Comparison of ENCODE assay signal across 32 cellular contexts in the genomic region with DNA sequence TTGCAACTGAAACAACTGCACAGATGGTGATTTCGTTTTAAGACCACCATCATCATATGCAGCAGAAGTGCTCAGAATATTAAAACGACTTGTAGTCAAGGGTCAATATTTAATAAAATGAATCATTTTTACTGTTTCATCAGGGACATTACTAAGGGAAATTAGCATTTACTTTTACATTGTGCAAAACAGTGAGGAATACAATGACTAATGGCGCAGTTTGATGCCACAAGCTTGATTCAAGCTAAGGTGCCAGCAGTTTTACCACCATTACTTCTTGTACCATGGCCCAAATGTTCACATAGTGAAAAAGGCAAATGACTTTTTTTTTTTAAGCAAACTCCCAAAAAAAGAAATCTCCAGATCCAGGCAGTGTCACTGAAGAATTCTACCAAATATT.
"Had no signal": no experiment of that assay in that cellular context is flagged by ENCODE, and none has a peak within 500 bp of the region (broad histone marks: within the 10 kb centered on the region; RNA-seq: fewer than 3 reads in every experiment).

No MANE protein-coding gene starts in this region.

- H3K27ac Mint-ChIP-seq: activated B cell treated with CpG ODN at 0.5 μM for 24 hours; activated CD8-positive, alpha-beta T cell treated with anti-CD3 and anti-CD28 coated beads for 36 hours; activated naive CD8-positive, alpha-beta T cell; activated T-helper 17 cell treated with anti-CD3 and anti-CD28 coated beads, Interleukin-2, amount 50 U/mL, for 72 hours; T-helper 17 cell; T-helper 2 cell treated with Interferon-gamma antibody and Interleukin-4, amounts not matched to agents 5 μg/mL and 100 μg/mL, for 36 hours had no signal

- H3K9me3 ChIP-seq: gastrocnemius medialis had no signal

- H3K36me3 ChIP-seq: brain microvascular endothelial cell, gastrocnemius medialis, heart left ventricle, WERI-Rb-1 had no signal

- H3K27me3 ChIP-seq: brain microvascular endothelial cell, foreskin keratinocyte, gastrocnemius medialis, heart left ventricle had no signal

- H3K36me3 Mint-ChIP-seq: activated naive CD8-positive, alpha-beta T cell had no signal

- H3K4me1 ChIP-seq: foreskin keratinocyte, gastrocnemius medialis, heart left ventricle had no signal

- H3K4me3 ChIP-seq: gastrocnemius medialis, heart left ventricle had no signal

- H3K27ac ChIP-seq: brain microvascular endothelial cell, foreskin keratinocyte, gastrocnemius medialis, heart left ventricle, WERI-Rb-1 had no signal

- FAIRE-seq: astrocyte, colon, endometrium, endothelial cell of umbilical vein had no signal

- H3K9me3 Mint-ChIP-seq: activated CD8-positive, alpha-beta T cell treated with anti-CD3 and anti-CD28 coated beads for 36 hours; activated T-helper 17 cell treated with anti-CD3 and anti-CD28 coated beads, Interleukin-2, amount 50 U/mL, for 72 hours; T-helper 2 cell treated with Interferon-gamma antibody and Interleukin-4, amounts not matched to agents 5 μg/mL and 100 μg/mL, for 36 hours had no signal

- H3K4me1 Mint-ChIP-seq: activated B cell treated with CpG ODN at 0.5 μM for 24 hours; activated T-helper 17 cell treated with anti-CD3 and anti-CD28 coated beads, Interleukin-2, amount 50 U/mL, for 72 hours; T-helper 17 cell had no signal

- DNase-seq: activated B cell treated with CpG ODN at 0.5 μM for 24 hours; activated CD4-positive, alpha-beta T cell treated with anti-CD3 and anti-CD28 coated beads for 48 hours; activated CD4-positive, alpha-beta T cell treated with anti-CD3 and anti-CD28 coated beads, Interleukin-2, amount 50 U/mL, for 1 hour; activated CD4-positive, alpha-beta T cell treated with anti-CD3 and anti-CD28 coated beads, Interleukin-2, amount 50 U/mL, for 48 hours; activated CD8-positive, alpha-beta memory T cell treated with anti-CD3 and anti-CD28 coated beads for 24 hours; activated CD8-positive, alpha-beta T cell treated with anti-CD3 and anti-CD28 coated beads for 36 hours; activated effector memory CD4-positive, alpha-beta T cell treated with Interleukin-2 at 50 U/mL for 16 hours; activated gamma-delta T cell treated with Interleukin-2 at 50 U/mL for 16 hours; activated naive CD4-positive, alpha-beta T cell treated with anti-CD3 and anti-CD28 coated beads, Interleukin-2, amount 50 U/mL, for 16 hours; activated naive CD4-positive, alpha-beta T cell treated with Interleukin-2 at 50 U/mL for 16 hours; activated T-cell treated with anti-CD3 and anti-CD28 coated beads, Interleukin-2, amount 50 U/mL, for 4 hours; amniotic stem cell; anterior cingulate cortex; brain microvascular endothelial cell; cortex of kidney; dermis blood vessel endothelial cell; effector CD8-positive, alpha-beta T cell; gastrocnemius medialis; glutamatergic neuron; heart left ventricle; T-helper 17 cell; T1000; WERI-Rb-1 had no signal

- ATAC-seq: activated CD4-positive, CD25-positive, alpha-beta regulatory T cell treated with anti-CD3 and anti-CD28 coated beads, Interleukin-2, amount 50 U/mL, for 24 hours; activated CD8-positive, alpha-beta T cell treated with anti-CD3 and anti-CD28 coated beads for 36 hours; activated T-cell treated with anti-CD3 and anti-CD28 coated beads, Interleukin-2, amount 50 U/mL, for 4 hours; activated T-helper 17 cell treated with anti-CD3 and anti-CD28 coated beads, Interleukin-2, amount 50 U/mL, for 72 hours; heart left ventricle; T-helper 17 cell had no signal

- H3K4me3 Mint-ChIP-seq: activated B cell treated with CpG ODN at 0.5 μM for 24 hours; activated CD8-positive, alpha-beta T cell treated with anti-CD3 and anti-CD28 coated beads for 36 hours; activated naive CD8-positive, alpha-beta T cell; activated T-cell treated with anti-CD3 and anti-CD28 coated beads, Interleukin-2, amount 50 U/mL, for 4 hours; activated T-helper 17 cell treated with anti-CD3 and anti-CD28 coated beads, Interleukin-2, amount 50 U/mL, for 72 hours; T-helper 17 cell; T-helper 2 cell treated with Interferon-gamma antibody and Interleukin-4, amounts not matched to agents 5 μg/mL and 100 μg/mL, for 36 hours had no signal
